29 cellular contexts compared by ENCODE assay signal in genomic region chr2:206535587-206535986, GRCh38.
DNase-seq lines count a peak whose midpoint lies in the region; ATAC-seq and TF ChIP-seq lines count a peak whose summit lies in the region.
"Had no signal": no experiment of that assay in that cellular context is flagged by ENCODE, and none has a peak within 500 bp of the region (broad histone marks: within the 10 kb centered on the region; RNA-seq: fewer than 3 reads in every experiment).

No MANE protein-coding gene starts in this region.

- H3K27ac Mint-ChIP-seq in type B pancreatic cell: no peak overlapping the region
- H3K27ac Mint-ChIP-seq: activated CD8-positive, alpha-beta T cell treated with anti-CD3 and anti-CD28 coated beads for 36 hours; activated naive CD4-positive, alpha-beta T cell treated with anti-CD3 and anti-CD28 coated beads, Interleukin-2, amount 50 U/mL, for 72 hours; nephron had no signal

- no peak overlapping the region for H3K9ac ChIP-seq in parathyroid adenoma

- H3K4me1 Mint-ChIP-seq in type B pancreatic cell (ENCODE audit: unreplicated experiment): peaks cover 10% of the 10 kb centered on the region

- H3K9me3 ChIP-seq in parathyroid adenoma (ENCODE audit: control insufficient read depth, low read length): no peaks in the 10 kb centered on the region
- H3K9me3 ChIP-seq: esophagus squamous epithelium, mucosa of descending colon, testis had no signal

- H3K4me2 ChIP-seq in parathyroid adenoma (ENCODE audit: low read length): no peak overlapping the region
- H3K4me2 ChIP-seq: hepatocyte had no signal

- no peak overlapping the region for H2AFZ ChIP-seq in parathyroid adenoma
- H2AFZ ChIP-seq: hepatocyte had no signal

- H3K36me3 ChIP-seq in parathyroid adenoma (ENCODE audit: control insufficient read depth, insufficient read depth, low read length): no peaks in the 10 kb centered on the region
- H3K36me3 ChIP-seq: cardiac muscle cell, esophagus squamous epithelium had no signal

- H3K27ac ChIP-seq in parathyroid adenoma: peak overlapping the region; percentile 15
- H3K27ac ChIP-seq: cardiac muscle cell, esophagus squamous epithelium, hepatocyte, skin epidermis, testis had no signal

- no peaks in the 10 kb centered on the region for H3K79me2 ChIP-seq in parathyroid adenoma
- H3K79me2 ChIP-seq: hepatocyte had no signal

- no peak for TF ChIP-seq CTCF in parathyroid adenoma (IDR thresholded peaks at IDR 0.05)
- TF ChIP-seq CTCF in foreskin fibroblast (IDR thresholded peaks at IDR 0.05; ENCODE audit: low read depth, low read length): no peak
- no peak for TF ChIP-seq CTCF in type B pancreatic cell (conservative IDR thresholded peaks at IDR 0.05)

- no peaks in the 10 kb centered on the region for H3K9me3 Mint-ChIP-seq in type B pancreatic cell
- H3K9me3 Mint-ChIP-seq: activated CD8-positive, alpha-beta T cell treated with anti-CD3 and anti-CD28 coated beads for 36 hours; activated naive CD4-positive, alpha-beta T cell treated with anti-CD3 and anti-CD28 coated beads, Interleukin-2, amount 50 U/mL, for 72 hours; nephron had no signal

- DNase-seq in NCI-H1694 treated with DMSO at 0.1 percent for 48 hours (lab: John Stamatoyannopoulos, UW) (no peak), foreskin fibroblast (no peak), type B pancreatic cell (ENCODE audit: extremely low spot score, unreplicated experiment) (no peak)
- DNase-seq: activated CD8-positive, alpha-beta T cell treated with anti-CD3 and anti-CD28 coated beads for 36 hours; anterior cingulate cortex; C1 segment of cervical spinal cord; COR-L47; cortex of kidney; esophagus squamous epithelium; H7; mucosa of descending colon; NCI-H146; NCI-H2171 treated with DMSO at 0.1 percent for 48 hours; NCI-H524 treated with DMSO at 0.1 percent for 48 hours; retina; SHP77 treated with DMSO at 0.1 percent for 48 hours; stimulated activated naive CD8-positive, alpha-beta T cell treated with anti-CD3 and anti-CD28 coated beads, Interleukin-15, Interleukin-2, amounts not matched to agents 100 U/mL and 50 U/mL, for 24 hours; testis had no signal

- H3K27me3 Mint-ChIP-seq in type B pancreatic cell: no peaks in the 10 kb centered on the region

- H3K4me1 ChIP-seq in parathyroid adenoma: peaks cover 37% of the 10 kb centered on the region
- H3K4me1 ChIP-seq: esophagus squamous epithelium, testis had no signal

- no peak overlapping the region for H3K4me3 ChIP-seq in parathyroid adenoma (ENCODE audit: low read depth, low read length)
- H3K4me3 ChIP-seq in foreskin fibroblast (ENCODE audit: low read depth in 1 of 2, low read length in 2 of 2): no peak overlapping the region
- H3K4me3 ChIP-seq: cardiac muscle cell, esophagus squamous epithelium, hepatocyte, lung, mucosa of descending colon, skin epidermis, testis had no signal

- H3K4me3 Mint-ChIP-seq in type B pancreatic cell: no peak overlapping the region
- H3K4me3 Mint-ChIP-seq: activated CD8-positive, alpha-beta T cell treated with anti-CD3 and anti-CD28 coated beads for 36 hours; nephron had no signal

- no peaks in the 10 kb centered on the region for H3K27me3 ChIP-seq in parathyroid adenoma (ENCODE audit: control insufficient read depth, insufficient read depth, low read length)
- H3K27me3 ChIP-seq: cardiac muscle cell, esophagus squamous epithelium, hepatocyte, testis had no signal

- ATAC-seq in GM18909 (IDR thresholded peaks at IDR 0.05; ENCODE audit: poor library complexity, unreplicated experiment): peak; percentile 63
- ATAC-seq in GM21529 (IDR thresholded peaks at IDR 0.05; ENCODE audit: unreplicated experiment): peak; percentile 70
- ATAC-seq in HG03354 (IDR thresholded peaks at IDR 0.05; ENCODE audit: poor library complexity, severe bottlenecking, unreplicated experiment): peak; percentile 76
- ATAC-seq: activated CD4-positive, CD25-positive, alpha-beta regulatory T cell treated with anti-CD3 and anti-CD28 coated beads, Interleukin-2, amount 50 U/mL, for 24 hours; activated CD8-positive, alpha-beta T cell treated with anti-CD3 and anti-CD28 coated beads for 36 hours; activated naive CD4-positive, alpha-beta T cell treated with anti-CD3 and anti-CD28 coated beads, Interleukin-2, amount 50 U/mL, for 72 hours; mucosa of descending colon; stimulated activated naive CD8-positive, alpha-beta T cell treated with anti-CD3 and anti-CD28 coated beads, Interleukin-15, Interleukin-2, amounts not matched to agents 100 U/mL and 50 U/mL, for 24 hours had no signal

- H3K36me3 Mint-ChIP-seq in type B pancreatic cell: no peaks in the 10 kb centered on the region
- H3K36me3 Mint-ChIP-seq: activated naive CD4-positive, alpha-beta T cell treated with anti-CD3 and anti-CD28 coated beads, Interleukin-2, amount 50 U/mL, for 72 hours had no signal
